14 cellular contexts compared by ENCODE assay signal in genomic region chr1:44249543-44249942, GRCh38. TPM values are rescaled to one million over a fixed set of nuclear protein-coding genes. Genes with fewer than 3 reads are reported as not detected.
DNase-seq lines count a peak whose midpoint lies in the region; ATAC-seq and TF ChIP-seq lines count a peak whose summit lies in the region.
"Had no signal": no experiment of that assay in that cellular context is flagged by ENCODE, and none has a peak within 500 bp of the region (broad histone marks: within the 10 kb centered on the region; RNA-seq: fewer than 3 reads in every experiment).

No MANE protein-coding gene starts in this region.

- WGBS in SK-N-SH (ENCODE audit: low lambda C conversion rate): 88% methylated on average over 7 of the region's 7 CpGs

- no peaks in the 10 kb centered on the region for H3K9me3 ChIP-seq in SK-N-SH
- no peaks in the 10 kb centered on the region for H3K9me3 ChIP-seq in right atrium auricular region
- no peaks in the 10 kb centered on the region for H3K9me3 ChIP-seq in Caco-2
- H3K9me3 ChIP-seq: colonic mucosa had no signal

- peaks cover 22% of the 10 kb centered on the region for H3K4me1 Mint-ChIP-seq in type B pancreatic cell (ENCODE audit: unreplicated experiment)
- peaks cover 0 to 2% of the 10 kb centered on the region in 2 donors for H3K4me1 Mint-ChIP-seq in stimulated activated naive B cell treated with anti-CD40 and anti-IgM and Interleukin-4, amounts not matched to agents 10 μg/mL and 1 μg/mL and 100 μg/mL, for 72 hours
- no peaks in the 10 kb centered on the region for H3K4me1 Mint-ChIP-seq in Caco-2 (ENCODE audit: low read depth, unreplicated experiment)

- H3K27ac ChIP-seq in SK-N-SH (ENCODE audit: low read depth in 2 of 2, low read length in 1 of 2) (no peak overlapping the region), right atrium auricular region (peak overlapping the region; percentile 74 to 85)
- H3K27ac ChIP-seq: colonic mucosa had no signal

- CTCF ChIA-PET in SK-N-SH (lab: Yijun Ruan, JAX): interaction anchor here (0.7 to 4.9 kb wide), 6 partner anchors 18 to 116 kb away, joined by 3 to 20 read pairs (median 6); no protein-coding TSS in a partner anchor
- CTCF ChIA-PET in Caco-2 (lab: Charles Lee): no interaction called here

- H3K79me2 ChIP-seq in SK-N-SH (ENCODE audit: insufficient read depth): no peaks in the 10 kb centered on the region

- H3F3A ChIP-seq in SK-N-SH (replicated peaks; ENCODE audit: insufficient read depth): no peaks in the 10 kb centered on the region

- no TSS peak for BruUV-seq in Caco-2 (replicated peaks; lab: Mats Ljungman, UMichigan)

- H3K27ac Mint-ChIP-seq in type B pancreatic cell: no peak overlapping the region
- no peak overlapping the region for H3K27ac Mint-ChIP-seq in stimulated activated naive B cell treated with anti-CD40 and anti-IgM and Interleukin-4, amounts not matched to agents 10 μg/mL and 1 μg/mL and 100 μg/mL, for 72 hours
- H3K27ac Mint-ChIP-seq in Caco-2 (ENCODE audit: unreplicated experiment): no peak overlapping the region
- H3K27ac Mint-ChIP-seq: activated T-cell treated with anti-CD3 and anti-CD28 coated beads, Interleukin-2, amount 50 U/mL, for 24 hours had no signal

- H3K4me1 ChIP-seq in SK-N-SH (ENCODE audit: control insufficient read depth in 1 of 2, insufficient read depth in 2 of 2, low read depth in 1 of 2, low read length in 1 of 2) (peaks cover 0 to 5% of the 10 kb centered on the region in 2 experiments; a peak in 1 of 4 replicates), right atrium auricular region (peaks cover 0 to 31% of the 10 kb centered on the region in 2 donors), Caco-2 (no peaks in the 10 kb centered on the region)

- H3K9me2 ChIP-seq in SK-N-SH: no peaks in the 10 kb centered on the region

- no peaks in the 10 kb centered on the region for H3K27me3 Mint-ChIP-seq in type B pancreatic cell
- H3K27me3 Mint-ChIP-seq in stimulated activated naive B cell treated with anti-CD40 and anti-IgM and Interleukin-4, amounts not matched to agents 10 μg/mL and 1 μg/mL and 100 μg/mL, for 72 hours: no peaks in the 10 kb centered on the region
- no peaks in the 10 kb centered on the region for H3K27me3 Mint-ChIP-seq in Caco-2 (ENCODE audit: insufficient read depth, unreplicated experiment)
- H3K27me3 Mint-ChIP-seq: activated T-cell treated with anti-CD3 and anti-CD28 coated beads, Interleukin-2, amount 50 U/mL, for 24 hours had no signal

- DNase-seq in Right ventricle myocardium superior (peak; percentile 57), cardiac septum (ENCODE audit: low spot score) (no peak), SK-N-SH (peak; percentile 48), right atrium auricular region (ENCODE audit: low spot score) (peak; percentile 73), type B pancreatic cell (ENCODE audit: extremely low spot score, unreplicated experiment) (no peak), Caco-2 (no peak), DMS 273 (lab: John Stamatoyannopoulos, UW; ENCODE audit: unreplicated experiment) (no peak)
- no peak for DNase-seq in stimulated activated naive B cell treated with anti-CD40 and anti-IgM and Interleukin-4, amounts not matched to agents 10 μg/mL and 1 μg/mL and 100 μg/mL, for 72 hours
- DNase-seq: ACHN; activated CD4-positive, alpha-beta T cell treated with anti-CD3 and anti-CD28 coated beads, Interleukin-2, amount 50 U/mL, for 1 hour; activated T-cell treated with anti-CD3 and anti-CD28 coated beads, Interleukin-2, amount 50 U/mL, for 24 hours; colonic mucosa; NCI-H2171 had no signal

- H4K20me1 ChIP-seq in SK-N-SH (ENCODE audit: insufficient read depth): no peaks in the 10 kb centered on the region

- TF ChIP-seq RAD21 in SK-N-SH (IDR thresholded peaks at IDR 0.05; ENCODE audit: low read length): no peak

- H3K36me3 ChIP-seq in SK-N-SH (replicated peaks in 1 of 2; ENCODE audit: control insufficient read depth in 1 of 2, insufficient read depth in 2 of 2, low read length in 1 of 2) (peaks cover 0 to 10% of the 10 kb centered on the region in 2 experiments), right atrium auricular region (no peaks in the 10 kb centered on the region), Caco-2 (ENCODE audit: control insufficient read depth, insufficient read depth, low read length) (no peaks in the 10 kb centered on the region)
- H3K36me3 ChIP-seq: colonic mucosa had no signal

- H3K9me3 Mint-ChIP-seq in type B pancreatic cell (no peaks in the 10 kb centered on the region), Caco-2 (ENCODE audit: unreplicated experiment) (no peaks in the 10 kb centered on the region)
- no peaks in the 10 kb centered on the region for H3K9me3 Mint-ChIP-seq in stimulated activated naive B cell treated with anti-CD40 and anti-IgM and Interleukin-4, amounts not matched to agents 10 μg/mL and 1 μg/mL and 100 μg/mL, for 72 hours
- H3K9me3 Mint-ChIP-seq: activated T-cell treated with anti-CD3 and anti-CD28 coated beads, Interleukin-2, amount 50 U/mL, for 24 hours had no signal

- no peak for TF ChIP-seq EP300 in SK-N-SH (IDR thresholded peaks at IDR 0.05; ENCODE audit: borderline replicate concordance in 1 of 2, low read depth in 1 of 2, low read length in 1 of 2)

- TF ChIP-seq CTCF in SK-N-SH (IDR thresholded peaks at IDR 0.05) (no peak), right atrium auricular region (IDR thresholded peaks at IDR 0.05) (peak in 1 of 2 donors; percentile 18), type B pancreatic cell (conservative IDR thresholded peaks at IDR 0.05) (peak; percentile 31), Caco-2 (IDR thresholded peaks at IDR 0.05; ENCODE audit: insufficient read depth in 1 of 2, low read depth in 1 of 2, low read length in 1 of 2, severe bottlenecking in 1 of 2, unreplicated experiment in 1 of 2) (no peak)

- no peak overlapping the region for H3K4me2 ChIP-seq in SK-N-SH

- H3K4me3 Mint-ChIP-seq in type B pancreatic cell (no peak overlapping the region), Caco-2 (ENCODE audit: unreplicated experiment) (no peak overlapping the region)
- no peak overlapping the region for H3K4me3 Mint-ChIP-seq in stimulated activated naive B cell treated with anti-CD40 and anti-IgM and Interleukin-4, amounts not matched to agents 10 μg/mL and 1 μg/mL and 100 μg/mL, for 72 hours
- H3K4me3 Mint-ChIP-seq: activated T-cell treated with anti-CD3 and anti-CD28 coated beads, Interleukin-2, amount 50 U/mL, for 24 hours had no signal

- H2AFZ ChIP-seq in SK-N-SH (ENCODE audit: low read depth): no peak overlapping the region

- intact Hi-C loops in Right ventricle myocardium superior (cut with DNase I): no loop called here
- intact Hi-C loops in cardiac septum (cut with DNase I): no loop called here
- intact Hi-C loops in Caco-2 (cut with micrococcal nuclease; ENCODE audit: unreplicated experiment): no loop called here

- H3K4me3 ChIP-seq in SK-N-SH (ENCODE audit: low read depth in 2 of 2, low read length in 1 of 2) (no peak overlapping the region), right atrium auricular region (no peak overlapping the region), Caco-2 (ENCODE audit: low read depth, low read length) (no peak overlapping the region)
- H3K4me3 ChIP-seq: colonic mucosa had no signal

- H3K36me3 Mint-ChIP-seq in type B pancreatic cell: peaks cover 11% of the 10 kb centered on the region
- H3K36me3 Mint-ChIP-seq in stimulated activated naive B cell treated with anti-CD40 and anti-IgM and Interleukin-4, amounts not matched to agents 10 μg/mL and 1 μg/mL and 100 μg/mL, for 72 hours: peaks cover 17 to 40% of the 10 kb centered on the region in 2 donors
- H3K36me3 Mint-ChIP-seq in Caco-2 (ENCODE audit: insufficient read depth, unreplicated experiment): no peaks in the 10 kb centered on the region

- no peak overlapping the region for H3K9ac ChIP-seq in SK-N-SH

- H3K27me3 ChIP-seq in SK-N-SH (ENCODE audit: insufficient read depth) (no peaks in the 10 kb centered on the region), right atrium auricular region (no peaks in the 10 kb centered on the region), Caco-2 (replicated peaks; ENCODE audit: control insufficient read depth, insufficient read depth, low read length) (no peaks in the 10 kb centered on the region)
- H3K27me3 ChIP-seq: colonic mucosa had no signal

- no peak for ATAC-seq in Right ventricle myocardium superior (ENCODE audit: poor library complexity)
- ATAC-seq in stimulated activated naive B cell treated with anti-CD40 and anti-IgM and Interleukin-4, amounts not matched to agents 10 μg/mL and 1 μg/mL and 100 μg/mL, for 72 hours (replicated peaks): no peak
- ATAC-seq: left lobe of liver had no signal

- POLR2A ChIA-PET in SK-N-SH (lab: Yijun Ruan, JAX) (no interaction called here), Caco-2 (lab: Charles Lee) (no interaction called here)

TF ChIP-seq in SK-N-SH, 30 proteins besides CTCF, POLR2A, EP300 and RAD21:
- no peak for TF ChIP-seq ELF1 (IDR thresholded peaks at IDR 0.05)
TF ChIP-seq in SK-N-SH: peak in this region for 0.

RNA-seq across cellular contexts. Expression of gene DMAP1, which starts 36.3 kb away (rescaled TPM):
- total RNA-seq in Right ventricle myocardium superior (25.7 TPM), cardiac septum (27.7 TPM), right atrium auricular region (10 to 100 TPM; 23.0 to 32.1 TPM), type B pancreatic cell (ENCODE audit: low replicate concordance) (45.7 and 54.6 TPM in 2 replicates), Caco-2 (2022) (40.4 and 41.1 TPM in 2 replicates)
- 54.3 and 59.6 TPM in 2 replicates for polyA plus RNA-seq in SK-N-SH (2012; rRNA removed)
- 21.6 and 27.8 TPM in 2 replicates for polyA plus RNA-seq in SK-N-SH (2012; cell fraction: cytosol; rRNA removed)
- 187 and 249 TPM in 2 replicates for polyA plus RNA-seq in SK-N-SH (2012; cell fraction: nucleus; rRNA removed)

Comparison
In these comparisons a context has a peak if more than half of its experiments do, and no peak if none do; other contexts are left out.
1. DNase-seq: peak in Right ventricle myocardium superior (single experiment), SK-N-SH (single experiment) and right atrium auricular region (single experiment); none in cardiac septum (single experiment), type B pancreatic cell (single experiment), stimulated activated naive B cell treated with anti-CD40 and anti-IgM and Interleukin-4, amounts not matched to agents 10 μg/mL and 1 μg/mL and 100 μg/mL, for 72 hours (single experiment), Caco-2 (0 of 2) and DMS 273 (single experiment).
2. H3K27ac ChIP-seq: peak in right atrium auricular region (2 of 2); none in SK-N-SH (0 of 2).